33 cellular contexts compared by ENCODE assay signal in the genomic region with DNA sequence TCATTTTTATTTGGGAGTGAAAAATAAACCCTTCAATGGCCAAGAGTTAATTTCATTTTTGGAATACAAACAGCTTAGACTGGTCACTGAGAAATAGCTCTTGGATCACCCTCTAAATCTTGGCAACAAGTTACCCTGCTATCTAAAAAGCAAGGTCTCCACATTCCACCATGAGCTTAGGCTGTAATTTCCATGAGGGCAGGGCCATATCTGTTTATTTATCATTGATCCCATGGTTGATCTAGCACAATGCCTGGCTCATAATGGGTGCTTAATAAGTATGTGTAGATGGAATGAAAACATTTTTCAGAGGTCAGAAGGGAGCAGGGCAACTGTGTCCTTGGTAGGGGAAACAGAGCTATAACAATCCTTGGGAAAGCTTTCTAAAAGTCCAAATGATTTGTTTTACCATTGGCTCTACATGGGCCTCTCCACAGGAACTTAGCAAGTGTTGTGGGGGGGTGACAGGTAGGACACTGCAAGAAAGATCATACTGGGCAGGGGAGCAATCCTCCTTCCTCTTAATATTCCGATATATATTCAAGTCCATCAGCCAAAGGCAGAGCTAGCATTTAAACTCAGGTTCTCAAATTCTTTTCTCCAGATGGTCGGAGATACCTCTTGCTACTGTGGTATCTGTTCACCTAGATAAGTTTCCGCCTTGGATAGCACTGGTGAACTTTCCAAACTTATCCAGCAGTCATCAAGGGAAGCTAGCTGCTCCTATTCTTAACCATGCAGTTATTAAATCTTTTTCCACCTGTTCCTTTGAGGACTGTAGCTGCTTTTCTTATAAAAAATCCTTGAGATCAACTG. TPM values are rescaled to one million over a fixed set of nuclear protein-coding genes. Genes with fewer than 3 reads are reported as not detected.
"Had no signal": no experiment of that assay in that cellular context is flagged by ENCODE, and none has a peak within 500 bp of the region (broad histone marks: within the 10 kb centered on the region; RNA-seq: fewer than 3 reads in every experiment).

No MANE protein-coding gene starts in this region.

- ATAC-seq: activated CD4-positive, alpha-beta T cell treated with anti-CD3 and anti-CD28 coated beads for 36 hours; activated CD8-positive, alpha-beta memory T cell treated with anti-CD3 and anti-CD28 coated beads, Interleukin-2, amount 10 ng/mL, durations not matched to agents 7 days and 5 days; activated CD8-positive, alpha-beta T cell treated with anti-CD3 and anti-CD28 coated beads, Interleukin-2, amount 10 ng/mL, durations not matched to agents 7 days and 5 days; activated naive CD8-positive, alpha-beta T cell treated with anti-CD3 and anti-CD28 coated beads, Interleukin-2, amount 50 U/mL, for 24 hours; heart left ventricle; left lung; natural killer cell treated with Interleukin-12 subunit alpha and Interleukin-12 subunit beta and Interleukin-15 and Interleukin-18, amount 100 ng/mL, for 72 hours; right lobe of liver; stimulated activated effector memory CD8-positive, alpha-beta T cell treated with anti-CD3 and anti-CD28 coated beads, Interleukin-12 subunit alpha, Interleukin-12 subunit beta, amount 100 ng/mL, for 72 hours had no signal

- H3K27ac Mint-ChIP-seq: activated CD4-positive, alpha-beta T cell treated with anti-CD3 and anti-CD28 coated beads for 36 hours; activated CD8-positive, alpha-beta memory T cell treated with anti-CD3 and anti-CD28 coated beads, Interleukin-2, amount 10 ng/mL, durations not matched to agents 7 days and 5 days; activated CD8-positive, alpha-beta T cell treated with anti-CD3 and anti-CD28 coated beads, Interleukin-2, amount 10 ng/mL, durations not matched to agents 7 days and 5 days; activated naive CD4-positive, alpha-beta T cell treated with anti-CD3 and anti-CD28 coated beads, Interleukin-2, amount 50 U/mL, for 24 hours; activated naive CD8-positive, alpha-beta T cell treated with anti-CD3 and anti-CD28 coated beads, Interleukin-2, amount 50 U/mL, for 24 hours; activated T-helper 2 cell treated with anti-CD3 and anti-CD28 coated beads, Interferon-gamma antibody, Interleukin-2, Interleukin-4, amounts not matched to agents 10 μg/mL and 5 μg/mL and 100 μg/mL, durations not matched to agents 14 hours and 24 hours and 36 hours; brain; natural killer cell treated with Interleukin-12 subunit alpha and Interleukin-12 subunit beta and Interleukin-15 and Interleukin-18, amount 100 ng/mL, for 72 hours; progenitor cell of endocrine pancreas; stimulated activated effector memory CD8-positive, alpha-beta T cell treated with anti-CD3 and anti-CD28 coated beads, Interleukin-12 subunit alpha, Interleukin-12 subunit beta, amount 100 ng/mL, for 72 hours; stimulated activated naive CD8-positive, alpha-beta T cell treated with anti-CD3 and anti-CD28 coated beads, Interleukin-15, Interleukin-2, amounts not matched to agents 100 ng/mL and 50 ng/mL, for 24 hours; T-helper 2 cell treated with Interferon-gamma antibody and Interleukin-4, amounts not matched to agents 5 μg/mL and 100 μg/mL, for 36 hours had no signal

- H3K4me3 ChIP-seq: cardiac muscle cell, colonic mucosa, dorsolateral prefrontal cortex, heart left ventricle, left lung, lung, right lobe of liver, thyroid gland, upper lobe of left lung, vagina had no signal

- H3K36me3 ChIP-seq: cardiac muscle cell, colonic mucosa, neutrophil, right lobe of liver, thyroid gland had no signal

- H3K4me3 Mint-ChIP-seq: activated CD4-positive, alpha-beta T cell treated with anti-CD3 and anti-CD28 coated beads for 36 hours; activated CD8-positive, alpha-beta memory T cell treated with anti-CD3 and anti-CD28 coated beads, Interleukin-2, amount 10 ng/mL, durations not matched to agents 7 days and 5 days; activated CD8-positive, alpha-beta T cell treated with anti-CD3 and anti-CD28 coated beads, Interleukin-2, amount 10 ng/mL, durations not matched to agents 7 days and 5 days; activated naive CD4-positive, alpha-beta T cell treated with anti-CD3 and anti-CD28 coated beads, Interleukin-2, amount 50 U/mL, for 24 hours; activated naive CD8-positive, alpha-beta T cell treated with anti-CD3 and anti-CD28 coated beads, Interleukin-2, amount 50 U/mL, for 24 hours; brain; natural killer cell treated with Interleukin-12 subunit alpha and Interleukin-12 subunit beta and Interleukin-15 and Interleukin-18, amount 100 ng/mL, for 72 hours; stimulated activated effector memory CD8-positive, alpha-beta T cell treated with anti-CD3 and anti-CD28 coated beads, Interleukin-12 subunit alpha, Interleukin-12 subunit beta, amount 100 ng/mL, for 72 hours; stimulated activated naive CD8-positive, alpha-beta T cell treated with anti-CD3 and anti-CD28 coated beads, Interleukin-15, Interleukin-2, amounts not matched to agents 100 ng/mL and 50 ng/mL, for 24 hours; T-helper 2 cell treated with Interferon-gamma antibody and Interleukin-4, amounts not matched to agents 5 μg/mL and 100 μg/mL, for 36 hours had no signal

- H3K27me3 Mint-ChIP-seq: activated CD4-positive, alpha-beta T cell treated with anti-CD3 and anti-CD28 coated beads for 36 hours; activated CD8-positive, alpha-beta memory T cell treated with anti-CD3 and anti-CD28 coated beads, Interleukin-2, amount 10 ng/mL, durations not matched to agents 7 days and 5 days; activated naive CD4-positive, alpha-beta T cell treated with anti-CD3 and anti-CD28 coated beads, Interleukin-2, amount 50 U/mL, for 24 hours; activated naive CD8-positive, alpha-beta T cell treated with anti-CD3 and anti-CD28 coated beads, Interleukin-2, amount 50 U/mL, for 24 hours; brain; natural killer cell treated with Interleukin-12 subunit alpha and Interleukin-12 subunit beta and Interleukin-15 and Interleukin-18, amount 100 ng/mL, for 72 hours; progenitor cell of endocrine pancreas; stimulated activated naive CD8-positive, alpha-beta T cell treated with anti-CD3 and anti-CD28 coated beads, Interleukin-15, Interleukin-2, amounts not matched to agents 100 ng/mL and 50 ng/mL, for 24 hours had no signal

- H3K9me3 ChIP-seq: colonic mucosa, heart left ventricle, neutrophil, right lobe of liver, thyroid gland, upper lobe of left lung, vagina had no signal

- H3K27ac ChIP-seq: cardiac muscle cell, colonic mucosa, dorsolateral prefrontal cortex, heart left ventricle, left lung, neutrophil, right lobe of liver, thyroid gland, upper lobe of left lung, vagina had no signal

- H3K4me1 Mint-ChIP-seq: activated CD4-positive, alpha-beta T cell treated with anti-CD3 and anti-CD28 coated beads for 36 hours; activated naive CD4-positive, alpha-beta T cell treated with anti-CD3 and anti-CD28 coated beads, Interleukin-2, amount 50 U/mL, for 24 hours; activated naive CD8-positive, alpha-beta T cell treated with anti-CD3 and anti-CD28 coated beads, Interleukin-2, amount 50 U/mL, for 24 hours; brain; stimulated activated effector memory CD8-positive, alpha-beta T cell treated with anti-CD3 and anti-CD28 coated beads, Interleukin-12 subunit alpha, Interleukin-12 subunit beta, amount 100 ng/mL, for 72 hours had no signal

- DNase-seq: activated CD4-positive, alpha-beta T cell treated with anti-CD3 and anti-CD28 coated beads for 36 hours; activated CD4-positive, CD25-positive, alpha-beta regulatory T cell; activated CD8-positive, alpha-beta memory T cell treated with anti-CD3 and anti-CD28 coated beads, Interleukin-2, amount 10 ng/mL, durations not matched to agents 7 days and 5 days; activated CD8-positive, alpha-beta T cell treated with anti-CD3 and anti-CD28 coated beads, Interleukin-2, amount 10 ng/mL, durations not matched to agents 7 days and 5 days; activated naive CD8-positive, alpha-beta T cell treated with anti-CD3 and anti-CD28 coated beads, Interleukin-2, amount 50 U/mL, for 24 hours; activated T-cell treated with anti-CD3 and anti-CD28 coated beads, Interleukin-2, amount 50 U/mL, for 48 hours; cerebellar nuclear complex; colonic mucosa; dorsolateral prefrontal cortex; effector memory CD4-positive, alpha-beta T cell; foreskin fibroblast; heart left ventricle; kidney glomerular epithelial cell; left lung; mesendoderm; right lobe of liver; stimulated activated CD4-positive, alpha-beta T cell treated with anti-CD3 and anti-CD28 coated beads, Interleukin-12 subunit alpha, Interleukin-12 subunit beta, amount 100 ng/mL, for 4 hours; stimulated activated CD4-positive, alpha-beta T cell treated with anti-CD3 and anti-CD28 coated beads, Interleukin-4, amount 100 ng/mL, for 24 hours; thyroid gland; upper lobe of left lung had no signal

- H3K27me3 ChIP-seq: cardiac muscle cell, colonic mucosa, dorsolateral prefrontal cortex, heart left ventricle, left lung, neutrophil, right lobe of liver, thyroid gland, upper lobe of left lung, vagina had no signal

- H3K9me3 Mint-ChIP-seq: natural killer cell treated with Interleukin-12 subunit alpha and Interleukin-12 subunit beta and Interleukin-15 and Interleukin-18, amount 100 ng/mL, for 72 hours; stimulated activated effector memory CD8-positive, alpha-beta T cell treated with anti-CD3 and anti-CD28 coated beads, Interleukin-12 subunit alpha, Interleukin-12 subunit beta, amount 100 ng/mL, for 72 hours; T-helper 2 cell treated with Interferon-gamma antibody and Interleukin-4, amounts not matched to agents 5 μg/mL and 100 μg/mL, for 36 hours had no signal

- H3K4me1 ChIP-seq: colonic mucosa, left lung, right lobe of liver, thyroid gland, upper lobe of left lung, vagina had no signal

RNA-seq across cellular contexts. Expression of a gene that starts 53.1 kb away (rescaled TPM):
- total RNA-seq: epithelial cell of proximal tubule had no signal
